21 cellular contexts compared by ENCODE assay signal in genomic region chr4:186298034-186298647, GRCh38. TPM values are rescaled to one million over a fixed set of nuclear protein-coding genes. Genes with fewer than 3 reads are reported as not detected.
DNase-seq lines count a peak whose midpoint lies in the region; ATAC-seq and TF ChIP-seq lines count a peak whose summit lies in the region.
"Had no signal": no experiment of that assay in that cellular context is flagged by ENCODE, and none has a peak within 500 bp of the region (broad histone marks: within the 10 kb centered on the region; RNA-seq: fewer than 3 reads in every experiment).

No MANE protein-coding gene starts in this region.

- no peaks in the 10 kb centered on the region for H3K79me1 ChIP-seq in mesenchymal stem cell (replicated peaks; ENCODE audit: low read length, poor library complexity, severe bottlenecking)

- no peak overlapping the region for H2BK12ac ChIP-seq in mesenchymal stem cell (ENCODE audit: low read length in 2 of 2)

- H3K4me1 ChIP-seq in HUES6 (ENCODE audit: control insufficient read depth, insufficient read depth, low read length) (peaks cover 4% of the 10 kb centered on the region), foreskin keratinocyte (no peaks in the 10 kb centered on the region), mesenchymal stem cell (ENCODE audit: control insufficient read depth, insufficient read depth, low read depth, low read length) (peaks cover 7% of the 10 kb centered on the region)
- H3K4me1 ChIP-seq: gastrocnemius medialis, uterus had no signal

- H3K27ac ChIP-seq in HUES6 (ENCODE audit: low read depth, low read length) (no peak overlapping the region), foreskin keratinocyte (no peak overlapping the region), mesenchymal stem cell (ENCODE audit: low read length, poor library complexity, severe bottlenecking) (no peak overlapping the region)
- H3K27ac ChIP-seq: gastrocnemius medialis, uterus had no signal

- peak overlapping the region; percentile 23 for H3K4me2 ChIP-seq in mesenchymal stem cell (ENCODE audit: low read length, poor library complexity, severe bottlenecking)

- WGBS in mesenchymal stem cell = 34% methylated on average over 37 of the region's 39 CpGs

- H3K36me3 ChIP-seq in HUES6 (ENCODE audit: control insufficient read depth, insufficient read depth, low read length) (no peaks in the 10 kb centered on the region), mesenchymal stem cell (ENCODE audit: control insufficient read depth in 1 of 2, insufficient read depth in 2 of 2, low read depth in 1 of 2, low read length in 2 of 2) (no peaks in the 10 kb centered on the region)
- H3K36me3 ChIP-seq: gastrocnemius medialis, uterus had no signal

- H3K18ac ChIP-seq in mesenchymal stem cell (ENCODE audit: low read depth in 1 of 2, low read length in 2 of 2) = no peak overlapping the region

- no peak overlapping the region for H2BK15ac ChIP-seq in mesenchymal stem cell (ENCODE audit: low read depth, poor library complexity, severe bottlenecking)

- H3K4ac ChIP-seq in mesenchymal stem cell (ENCODE audit: low read depth in 1 of 2, low read length in 2 of 2) = no peak overlapping the region

- no peak overlapping the region for H3K23ac ChIP-seq in mesenchymal stem cell (ENCODE audit: low read length in 2 of 2)

- H3K14ac ChIP-seq in mesenchymal stem cell (ENCODE audit: low read length in 2 of 2) = no peak overlapping the region

- H2AFZ ChIP-seq in mesenchymal stem cell (ENCODE audit: low read depth, low read length) = no peak overlapping the region

- H3K27me3 ChIP-seq in HUES6 (ENCODE audit: control insufficient read depth, insufficient read depth, low read length) = peaks cover 21% of the 10 kb centered on the region
- peaks cover 20% of the 10 kb centered on the region for H3K27me3 ChIP-seq in foreskin keratinocyte
- H3K27me3 ChIP-seq in mesenchymal stem cell (ENCODE audit: control insufficient read depth in 1 of 2, insufficient read depth in 1 of 2, low read length in 2 of 2) = peaks cover 13 to 48% of the 10 kb centered on the region in 2 experiments

- H3K9me3 ChIP-seq in HUES6 (ENCODE audit: control insufficient read depth, insufficient read depth, low read depth, low read length) = no peaks in the 10 kb centered on the region
- H3K9me3 ChIP-seq in mesenchymal stem cell (ENCODE audit: control insufficient read depth, low read length) = no peaks in the 10 kb centered on the region
- H3K9me3 ChIP-seq: gastrocnemius medialis, uterus had no signal

- H2BK120ac ChIP-seq in mesenchymal stem cell (ENCODE audit: low read depth, low read length) = no peak overlapping the region

- H2BK5ac ChIP-seq in mesenchymal stem cell (ENCODE audit: low read depth, low read length, poor library complexity, severe bottlenecking) = no peak overlapping the region

- no peak overlapping the region for H2AK5ac ChIP-seq in mesenchymal stem cell (ENCODE audit: low read length, severe bottlenecking)

- H3K4me3 ChIP-seq in HUES6 (ENCODE audit: low read depth, low read length) (peak overlapping the region; percentile 62), mesenchymal stem cell (ENCODE audit: insufficient read depth in 1 of 2, low read depth in 1 of 2, low read length in 2 of 2) (no peak overlapping the region)
- H3K4me3 ChIP-seq: gastrocnemius medialis, uterus had no signal

- H4K91ac ChIP-seq in mesenchymal stem cell (ENCODE audit: low read length) = no peak overlapping the region

- no peak for TF ChIP-seq CTCF in foreskin keratinocyte (conservative IDR thresholded peaks at IDR 0.05)

- H4K8ac ChIP-seq in mesenchymal stem cell (ENCODE audit: low read length) = no peak overlapping the region

- H3K9ac ChIP-seq in HUES6 (ENCODE audit: low read length) = no peak overlapping the region
- H3K9ac ChIP-seq in mesenchymal stem cell (ENCODE audit: low read length) = no peak overlapping the region

- DNase-seq in AG20443 (ENCODE audit: low spot score) (peak; percentile 15), foreskin keratinocyte (no peak), mesenchymal stem cell (no peak), NCI-H146 treated with DMSO at 0.1 percent for 48 hours (lab: John Stamatoyannopoulos, UW; ENCODE audit: unreplicated experiment) (no peak)
- DNase-seq: activated CD4-positive, alpha-beta T cell treated with anti-CD3 and anti-CD28 coated beads for 4 hours; activated CD8-positive, alpha-beta memory T cell treated with anti-CD3 and anti-CD28 coated beads, Interleukin-2, amount 10 ng/mL, durations not matched to agents 7 days and 5 days; C1 segment of cervical spinal cord; gastrocnemius medialis; KBM-7; NCI-H1930; stimulated activated CD4-positive, alpha-beta T cell treated with anti-CD3 and anti-CD28 coated beads, Interleukin-2, amount 100 ng/mL, for 48 hours; uterus had no signal

- ATAC-seq in foreskin keratinocyte = peak; percentile 24
- no peak for ATAC-seq in GM18520 (IDR thresholded peaks at IDR 0.05; ENCODE audit: unreplicated experiment)
- no peak for ATAC-seq in GM21528 (IDR thresholded peaks at IDR 0.05; ENCODE audit: low FRiP score, unreplicated experiment)
- ATAC-seq in HG03442 (IDR thresholded peaks at IDR 0.05; ENCODE audit: unreplicated experiment) = no peak
- ATAC-seq: activated CD8-positive, alpha-beta memory T cell treated with anti-CD3 and anti-CD28 coated beads, Interleukin-2, amount 10 ng/mL, durations not matched to agents 7 days and 5 days; gastrocnemius medialis had no signal

RNA-seq across cellular contexts. Expression of gene F11, which starts 32.2 kb away (rescaled TPM):
- total RNA-seq in foreskin keratinocyte = not detected in 2 replicates
- polyA plus RNA-seq in foreskin keratinocyte = not detected in 2 replicates
- not detected for polyA plus RNA-seq in mesenchymal stem cell (2013, experiment 1 of 2)
- not detected for polyA plus RNA-seq in mesenchymal stem cell (2013, experiment 2 of 2)
- total RNA-seq: activated CD8-positive, alpha-beta memory T cell treated with anti-CD3 and anti-CD28 coated beads, Interleukin-2, amount 10 ng/mL, durations not matched to agents 7 days and 5 days; epithelial cell of proximal tubule; G401; lung microvascular endothelial cell; NCI-H460; skeletal muscle tissue had no signal
